ENCODE assay signal across 2 cellular contexts in genomic region chr16:14545346-14545884, GRCh38.
A peak's percentile ranks its signal among the peaks of the same experiment; 100 is the strongest.
TF ChIP-seq lines count a peak whose summit lies in the region.

No MANE protein-coding gene starts in this region.

TF ChIP-seq in IMR-90, 13 proteins besides CTCF, POLR2A, EP300 and RAD21:
- no peak for TF ChIP-seq MXI1 (IDR thresholded peaks at IDR 0.05; ENCODE audit: borderline replicate concordance, low read depth, low read length)
- no peak for TF ChIP-seq MAFK (IDR thresholded peaks at IDR 0.05; ENCODE audit: low read depth, low read length)
- no peak for TF ChIP-seq FOS (IDR thresholded peaks at IDR 0.05; ENCODE audit: low read depth, low read length)
- TF ChIP-seq CHD1 (IDR thresholded peaks at IDR 0.05; ENCODE audit: low read depth, low read length) = no peak

TF ChIP-seq in liver, 16 proteins besides CTCF, POLR2A, EP300 and RAD21:
- TF ChIP-seq YY1 (IDR thresholded peaks at IDR 0.05) (peak; percentile 49), TAF1 (conservative IDR thresholded peaks at IDR 0.05) (no peak), REST (IDR thresholded peaks at IDR 0.05) (peak; percentile 44), GABPA (IDR thresholded peaks at IDR 0.05 in 1 of 2, conservative IDR thresholded peaks at IDR 0.05 in 1 of 2) (no peak), ATF3 (IDR thresholded peaks at IDR 0.05) (no peak), EGR1 (IDR thresholded peaks at IDR 0.05; ENCODE audit: low read depth in 2 of 2) (no peak), ZBTB33 (IDR thresholded peaks at IDR 0.05) (no peak), FOXA2 (IDR thresholded peaks at IDR 0.05) (peak; percentile 98), HNF4A (conservative IDR thresholded peaks at IDR 0.05) (peak; percentile 90 to 92), HNF4G (IDR thresholded peaks at IDR 0.05) (peak; percentile 75), JUND (IDR thresholded peaks at IDR 0.05) (peak; percentile 68 to 70), RXRA (IDR thresholded peaks at IDR 0.05) (peak; percentile 68 to 81), FOXA1 (IDR thresholded peaks at IDR 0.05) (peak; percentile 97), SP1 (IDR thresholded peaks at IDR 0.05) (peak; percentile 88), MAX (IDR thresholded peaks at IDR 0.05) (peak; percentile 37), NR2F2 (IDR thresholded peaks at IDR 0.05) (peak; percentile 45)
